Comparison of ENCODE assay signal across 8 cellular contexts in genomic region chr20:35284992-35285805, GRCh38. TPM values are rescaled to one million over a fixed set of nuclear protein-coding genes. Genes with fewer than 3 reads are reported as not detected.
DNase-seq lines count a peak whose midpoint lies in the region; ATAC-seq and TF ChIP-seq lines count a peak whose summit lies in the region.

No MANE protein-coding gene starts in this region.

- H3K27ac ChIP-seq in gastroesophageal sphincter, result peak overlapping the region; percentile 17 to 87 (median 84)

- H3K9me3 ChIP-seq in gastroesophageal sphincter, result no peaks in the 10 kb centered on the region

- TF ChIP-seq POLR2A in gastroesophageal sphincter (IDR thresholded peaks at IDR 0.05), result no peak

- ATAC-seq in GM21619 (IDR thresholded peaks at IDR 0.05; ENCODE audit: unreplicated experiment), result peak; percentile 11
- peak; percentile 37 for ATAC-seq in SK-N-SH treated with all-trans-retinoic acid at 6 μM for 48 hours
- ATAC-seq in gastroesophageal sphincter, result peak; percentile 1
- no peak for ATAC-seq in GM18511 (IDR thresholded peaks at IDR 0.05; ENCODE audit: unreplicated experiment)
- no peak for ATAC-seq in HG03469 (IDR thresholded peaks at IDR 0.05; ENCODE audit: unreplicated experiment)

- TF ChIP-seq CTCF in gastroesophageal sphincter (IDR thresholded peaks at IDR 0.05), result no peak

- WGBS in gastroesophageal sphincter (ENCODE audit: low coverage in 1 of 2), 2 donors, result 50 to 57% methylated on average over 14 to 15 of the region's 19 CpGs

- TF ChIP-seq EP300 in gastroesophageal sphincter (IDR thresholded peaks at IDR 0.05), result no peak

- H3K4me3 ChIP-seq in gastroesophageal sphincter (peak overlapping the region; percentile 83 to 90), skeletal muscle cell (ENCODE audit: low read depth, low read length) (peak overlapping the region; percentile 84)

- H3K36me3 ChIP-seq in gastroesophageal sphincter, result peaks cover 0 to 13% of the 10 kb centered on the region in 2 donors

- H3K4me1 ChIP-seq in gastroesophageal sphincter, result peaks cover 6 to 30% (median 15%) of the 10 kb centered on the region in 3 donors

- no peaks in the 10 kb centered on the region for H3K27me3 ChIP-seq in gastroesophageal sphincter

- DNase-seq in skeletal muscle cell (ENCODE audit: low read depth) (no peak), DMS79 treated with DMSO at 0.1 percent for 48 hours (lab: John Stamatoyannopoulos, UW) (no peak)
- DNase-seq in activated CD4-positive, alpha-beta T cell treated with anti-CD3 and anti-CD28 coated beads, Interleukin-2, amount 50 U/mL, for 1 hour, result no peak

TF ChIP-seq in SK-N-SH treated with all-trans-retinoic acid at 6 μM for 48 hours, 23 proteins besides CTCF, POLR2A, EP300 and RAD21:
- no peak for TF ChIP-seq TSHZ2 (CRISPR knock-in tag; IDR thresholded peaks at IDR 0.05)
- TF ChIP-seq POU6F1 (CRISPR knock-in tag; IDR thresholded peaks at IDR 0.05; ENCODE audit: borderline replicate concordance, low read depth), result no peak
- no peak for TF ChIP-seq SNAI2 (CRISPR knock-in tag; IDR thresholded peaks at IDR 0.05)
- TF ChIP-seq TCF4 (CRISPR knock-in tag; IDR thresholded peaks at IDR 0.05; ENCODE audit: borderline replicate concordance), result no peak
- TF ChIP-seq ZFP3 (CRISPR knock-in tag; IDR thresholded peaks at IDR 0.05), result no peak
- TF ChIP-seq CSRNP3 (CRISPR knock-in tag; IDR thresholded peaks at IDR 0.05), result no peak
- no peak for TF ChIP-seq GLIS3 (CRISPR knock-in tag; IDR thresholded peaks at IDR 0.05)
- no peak for TF ChIP-seq ARNTL (CRISPR knock-in tag; IDR thresholded peaks at IDR 0.05; ENCODE audit: borderline replicate concordance, low read depth)
- TF ChIP-seq CREB5 (CRISPR knock-in tag; IDR thresholded peaks at IDR 0.05; ENCODE audit: low read depth), result no peak
- TF ChIP-seq ZFP30 (CRISPR knock-in tag; IDR thresholded peaks at IDR 0.05), result no peak

RNA-seq across cellular contexts. Expression of gene EIF6, which starts 0.6 kb away (rescaled TPM):
- 10 to 100 TPM; 66.0 to 92.4 (median 80.8) TPM for total RNA-seq in gastroesophageal sphincter

RNA-seq across cellular contexts. Expression of gene FAM83C, which starts 7.0 kb away (rescaled TPM):
- 1 to 10 TPM in 1 of 4 donors, not detected in 3; 1.4 TPM for total RNA-seq in gastroesophageal sphincter

RNA-seq across cellular contexts. Expression of gene MMP24OS, which starts 7.3 kb away (rescaled TPM):
- 10 to 100 TPM; 19.6 to 47.2 (median 26.9) TPM for total RNA-seq in gastroesophageal sphincter

RNA-seq across cellular contexts. Expression of gene MMP24, which starts 58.7 kb away (rescaled TPM):
- 1 to 10 TPM in 2 of 4 donors, under 1 TPM in 2; 0.47 to 3.4 (median 1.8) TPM for total RNA-seq in gastroesophageal sphincter

Comparison
In these comparisons a context has a peak if more than half of its experiments do, and no peak if none do; other contexts are left out.
1. ATAC-seq: peak in GM21619 (single experiment), SK-N-SH treated with all-trans-retinoic acid at 6 μM for 48 hours (single experiment) and gastroesophageal sphincter (single experiment); none in GM18511 (single experiment) and HG03469 (single experiment).